In the genomic region with DNA sequence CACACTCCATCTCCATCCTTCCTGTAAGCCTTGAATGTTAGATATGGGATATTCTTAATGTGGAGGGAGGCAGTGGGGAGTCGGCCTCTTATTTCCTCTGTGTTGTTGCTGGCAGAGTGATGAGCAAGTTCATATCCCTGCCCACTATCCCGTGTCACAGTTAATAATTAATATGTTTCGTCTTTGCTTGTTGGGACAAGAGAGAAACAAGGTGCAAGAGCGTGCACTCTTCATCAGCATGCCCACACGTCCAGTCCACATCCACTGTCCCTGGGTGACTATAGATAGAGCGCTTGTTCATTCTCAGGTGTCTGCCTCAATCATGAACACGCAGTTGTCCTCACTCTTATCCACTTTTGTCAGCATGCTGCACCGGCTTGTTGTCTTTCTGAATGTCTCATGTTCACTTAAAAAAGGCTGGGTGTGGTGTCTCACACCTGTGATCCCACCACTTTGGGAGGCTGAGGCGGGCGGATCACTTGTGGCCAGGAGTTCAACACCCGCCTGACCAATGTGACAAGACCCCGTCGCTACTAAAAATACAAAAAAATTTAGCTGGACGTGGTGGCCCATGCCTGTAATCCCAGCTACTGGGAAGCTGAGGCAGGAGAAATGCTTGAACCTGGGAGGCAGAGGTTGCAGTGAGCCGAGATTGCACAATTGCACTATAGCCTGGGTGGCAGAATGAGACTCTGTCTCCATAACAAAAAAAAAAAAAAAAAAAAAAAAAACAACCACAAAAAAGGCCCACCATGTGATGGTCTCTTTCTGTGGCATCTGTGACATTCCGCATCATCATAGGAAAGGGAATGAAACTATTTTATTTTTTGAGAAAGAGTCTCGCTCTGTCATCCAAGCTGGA, we compare ENCODE assay signal across 1 cellular context.
TF ChIP-seq lines count a peak whose summit lies in the region.

No MANE protein-coding gene starts in this region.

TF ChIP-seq in HepG2, 621 proteins besides CTCF, POLR2A, EP300 and RAD21 (continued from another document and continues in another):
- TF ChIP-seq, protein P1, sequence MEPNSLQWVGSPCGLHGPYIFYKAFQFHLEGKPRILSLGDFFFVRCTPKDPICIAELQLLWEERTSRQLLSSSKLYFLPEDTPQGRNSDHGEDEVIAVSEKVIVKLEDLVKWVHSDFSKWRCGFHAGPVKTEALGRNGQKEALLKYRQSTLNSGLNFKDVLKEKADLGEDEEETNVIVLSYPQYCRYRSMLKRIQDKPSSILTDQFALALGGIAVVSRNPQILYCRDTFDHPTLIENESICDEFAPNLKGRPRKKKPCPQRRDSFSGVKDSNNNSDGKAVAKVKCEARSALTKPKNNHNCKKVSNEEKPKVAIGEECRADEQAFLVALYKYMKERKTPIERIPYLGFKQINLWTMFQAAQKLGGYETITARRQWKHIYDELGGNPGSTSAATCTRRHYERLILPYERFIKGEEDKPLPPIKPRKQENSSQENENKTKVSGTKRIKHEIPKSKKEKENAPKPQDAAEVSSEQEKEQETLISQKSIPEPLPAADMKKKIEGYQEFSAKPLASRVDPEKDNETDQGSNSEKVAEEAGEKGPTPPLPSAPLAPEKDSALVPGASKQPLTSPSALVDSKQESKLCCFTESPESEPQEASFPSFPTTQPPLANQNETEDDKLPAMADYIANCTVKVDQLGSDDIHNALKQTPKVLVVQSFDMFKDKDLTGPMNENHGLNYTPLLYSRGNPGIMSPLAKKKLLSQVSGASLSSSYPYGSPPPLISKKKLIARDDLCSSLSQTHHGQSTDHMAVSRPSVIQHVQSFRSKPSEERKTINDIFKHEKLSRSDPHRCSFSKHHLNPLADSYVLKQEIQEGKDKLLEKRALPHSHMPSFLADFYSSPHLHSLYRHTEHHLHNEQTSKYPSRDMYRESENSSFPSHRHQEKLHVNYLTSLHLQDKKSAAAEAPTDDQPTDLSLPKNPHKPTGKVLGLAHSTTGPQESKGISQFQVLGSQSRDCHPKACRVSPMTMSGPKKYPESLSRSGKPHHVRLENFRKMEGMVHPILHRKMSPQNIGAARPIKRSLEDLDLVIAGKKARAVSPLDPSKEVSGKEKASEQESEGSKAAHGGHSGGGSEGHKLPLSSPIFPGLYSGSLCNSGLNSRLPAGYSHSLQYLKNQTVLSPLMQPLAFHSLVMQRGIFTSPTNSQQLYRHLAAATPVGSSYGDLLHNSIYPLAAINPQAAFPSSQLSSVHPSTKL (CRISPR knock-in tag; IDR thresholded peaks at IDR 0.05) = peak; percentile 18; the same call in 1 of the 2 replicates
- TF ChIP-seq ETV5 (CRISPR knock-in tag; IDR thresholded peaks at IDR 0.05; ENCODE audit: borderline replicate concordance) (no peak), ZBTB42 (CRISPR knock-in tag; IDR thresholded peaks at IDR 0.05) (no peak), KDM5A (IDR thresholded peaks at IDR 0.05; ENCODE audit: borderline replicate concordance, low read length) (no peak), FOSL2 (CRISPR knock-in tag; IDR thresholded peaks at IDR 0.05) (peak; percentile 26; the same call in 1 of the 2 replicates), SAP130 (CRISPR knock-in tag; IDR thresholded peaks at IDR 0.05; ENCODE audit: low read depth) (peak; percentile 62; the same call in 1 of the 2 replicates), RBM39 (IDR thresholded peaks at IDR 0.05; ENCODE audit: low read depth, low read length, poor library complexity, severe bottlenecking) (no peak), ZNF33B (CRISPR knock-in tag; IDR thresholded peaks at IDR 0.05) (peak; percentile 62; the same call in 1 of the 2 replicates), ZSCAN12 (CRISPR knock-in tag; IDR thresholded peaks at IDR 0.05) (no peak), SIN3B (IDR thresholded peaks at IDR 0.05; ENCODE audit: low read length) (no peak), ZBTB3 (CRISPR knock-in tag; IDR thresholded peaks at IDR 0.05; ENCODE audit: borderline replicate concordance, low read depth) (no peak), FOXK2 (IDR thresholded peaks at IDR 0.05) (0 out of 2 replicates have a peak, but pooled peaks have one; percentile 37), POLR2AphosphoS5 (IDR thresholded peaks at IDR 0.05; ENCODE audit: low read depth, low read length) (peak; percentile 34; the same call in 1 of the 2 replicates)
- TF ChIP-seq, protein P2, sequence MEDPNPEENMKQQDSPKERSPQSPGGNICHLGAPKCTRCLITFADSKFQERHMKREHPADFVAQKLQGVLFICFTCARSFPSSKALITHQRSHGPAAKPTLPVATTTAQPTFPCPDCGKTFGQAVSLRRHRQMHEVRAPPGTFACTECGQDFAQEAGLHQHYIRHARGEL (CRISPR knock-in tag; IDR thresholded peaks at IDR 0.05) = no peak
- TF ChIP-seq, protein P3, sequence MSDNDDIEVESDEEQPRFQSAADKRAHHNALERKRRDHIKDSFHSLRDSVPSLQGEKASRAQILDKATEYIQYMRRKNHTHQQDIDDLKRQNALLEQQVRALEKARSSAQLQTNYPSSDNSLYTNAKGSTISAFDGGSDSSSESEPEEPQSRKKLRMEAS (IDR thresholded peaks at IDR 0.05) = peak; percentile 50; the same call in 1 of the 2 replicates
- TF ChIP-seq, protein P4, sequence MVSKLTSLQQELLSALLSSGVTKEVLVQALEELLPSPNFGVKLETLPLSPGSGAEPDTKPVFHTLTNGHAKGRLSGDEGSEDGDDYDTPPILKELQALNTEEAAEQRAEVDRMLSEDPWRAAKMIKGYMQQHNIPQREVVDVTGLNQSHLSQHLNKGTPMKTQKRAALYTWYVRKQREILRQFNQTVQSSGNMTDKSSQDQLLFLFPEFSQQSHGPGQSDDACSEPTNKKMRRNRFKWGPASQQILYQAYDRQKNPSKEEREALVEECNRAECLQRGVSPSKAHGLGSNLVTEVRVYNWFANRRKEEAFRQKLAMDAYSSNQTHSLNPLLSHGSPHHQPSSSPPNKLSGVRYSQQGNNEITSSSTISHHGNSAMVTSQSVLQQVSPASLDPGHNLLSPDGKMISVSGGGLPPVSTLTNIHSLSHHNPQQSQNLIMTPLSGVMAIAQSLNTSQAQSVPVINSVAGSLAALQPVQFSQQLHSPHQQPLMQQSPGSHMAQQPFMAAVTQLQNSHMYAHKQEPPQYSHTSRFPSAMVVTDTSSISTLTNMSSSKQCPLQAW (CRISPR knock-in tag; IDR thresholded peaks at IDR 0.05) = peak; percentile 96
- TF ChIP-seq, protein P5, sequence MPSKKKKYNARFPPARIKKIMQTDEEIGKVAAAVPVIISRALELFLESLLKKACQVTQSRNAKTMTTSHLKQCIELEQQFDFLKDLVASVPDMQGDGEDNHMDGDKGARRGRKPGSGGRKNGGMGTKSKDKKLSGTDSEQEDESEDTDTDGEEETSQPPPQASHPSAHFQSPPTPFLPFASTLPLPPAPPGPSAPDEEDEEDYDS (CRISPR knock-in tag; IDR thresholded peaks at IDR 0.05) = peak; percentile 58; the same call in 1 of the 2 replicates
- TF ChIP-seq, protein P6, sequence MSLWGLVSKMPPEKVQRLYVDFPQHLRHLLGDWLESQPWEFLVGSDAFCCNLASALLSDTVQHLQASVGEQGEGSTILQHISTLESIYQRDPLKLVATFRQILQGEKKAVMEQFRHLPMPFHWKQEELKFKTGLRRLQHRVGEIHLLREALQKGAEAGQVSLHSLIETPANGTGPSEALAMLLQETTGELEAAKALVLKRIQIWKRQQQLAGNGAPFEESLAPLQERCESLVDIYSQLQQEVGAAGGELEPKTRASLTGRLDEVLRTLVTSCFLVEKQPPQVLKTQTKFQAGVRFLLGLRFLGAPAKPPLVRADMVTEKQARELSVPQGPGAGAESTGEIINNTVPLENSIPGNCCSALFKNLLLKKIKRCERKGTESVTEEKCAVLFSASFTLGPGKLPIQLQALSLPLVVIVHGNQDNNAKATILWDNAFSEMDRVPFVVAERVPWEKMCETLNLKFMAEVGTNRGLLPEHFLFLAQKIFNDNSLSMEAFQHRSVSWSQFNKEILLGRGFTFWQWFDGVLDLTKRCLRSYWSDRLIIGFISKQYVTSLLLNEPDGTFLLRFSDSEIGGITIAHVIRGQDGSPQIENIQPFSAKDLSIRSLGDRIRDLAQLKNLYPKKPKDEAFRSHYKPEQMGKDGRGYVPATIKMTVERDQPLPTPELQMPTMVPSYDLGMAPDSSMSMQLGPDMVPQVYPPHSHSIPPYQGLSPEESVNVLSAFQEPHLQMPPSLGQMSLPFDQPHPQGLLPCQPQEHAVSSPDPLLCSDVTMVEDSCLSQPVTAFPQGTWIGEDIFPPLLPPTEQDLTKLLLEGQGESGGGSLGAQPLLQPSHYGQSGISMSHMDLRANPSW (CRISPR knock-in tag; IDR thresholded peaks at IDR 0.05; ENCODE audit: borderline replicate concordance) = no peak
- TF ChIP-seq, protein P7, sequence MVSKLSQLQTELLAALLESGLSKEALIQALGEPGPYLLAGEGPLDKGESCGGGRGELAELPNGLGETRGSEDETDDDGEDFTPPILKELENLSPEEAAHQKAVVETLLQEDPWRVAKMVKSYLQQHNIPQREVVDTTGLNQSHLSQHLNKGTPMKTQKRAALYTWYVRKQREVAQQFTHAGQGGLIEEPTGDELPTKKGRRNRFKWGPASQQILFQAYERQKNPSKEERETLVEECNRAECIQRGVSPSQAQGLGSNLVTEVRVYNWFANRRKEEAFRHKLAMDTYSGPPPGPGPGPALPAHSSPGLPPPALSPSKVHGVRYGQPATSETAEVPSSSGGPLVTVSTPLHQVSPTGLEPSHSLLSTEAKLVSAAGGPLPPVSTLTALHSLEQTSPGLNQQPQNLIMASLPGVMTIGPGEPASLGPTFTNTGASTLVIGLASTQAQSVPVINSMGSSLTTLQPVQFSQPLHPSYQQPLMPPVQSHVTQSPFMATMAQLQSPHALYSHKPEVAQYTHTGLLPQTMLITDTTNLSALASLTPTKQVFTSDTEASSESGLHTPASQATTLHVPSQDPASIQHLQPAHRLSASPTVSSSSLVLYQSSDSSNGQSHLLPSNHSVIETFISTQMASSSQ (IDR thresholded peaks at IDR 0.05; ENCODE audit: low read depth) = peak; percentile 88
- TF ChIP-seq, protein P7 (CRISPR knock-in tag; IDR thresholded peaks at IDR 0.05; ENCODE audit: borderline replicate concordance) = peak; percentile 88; the same call in 1 of the 2 replicates
- TF ChIP-seq, protein P8, sequence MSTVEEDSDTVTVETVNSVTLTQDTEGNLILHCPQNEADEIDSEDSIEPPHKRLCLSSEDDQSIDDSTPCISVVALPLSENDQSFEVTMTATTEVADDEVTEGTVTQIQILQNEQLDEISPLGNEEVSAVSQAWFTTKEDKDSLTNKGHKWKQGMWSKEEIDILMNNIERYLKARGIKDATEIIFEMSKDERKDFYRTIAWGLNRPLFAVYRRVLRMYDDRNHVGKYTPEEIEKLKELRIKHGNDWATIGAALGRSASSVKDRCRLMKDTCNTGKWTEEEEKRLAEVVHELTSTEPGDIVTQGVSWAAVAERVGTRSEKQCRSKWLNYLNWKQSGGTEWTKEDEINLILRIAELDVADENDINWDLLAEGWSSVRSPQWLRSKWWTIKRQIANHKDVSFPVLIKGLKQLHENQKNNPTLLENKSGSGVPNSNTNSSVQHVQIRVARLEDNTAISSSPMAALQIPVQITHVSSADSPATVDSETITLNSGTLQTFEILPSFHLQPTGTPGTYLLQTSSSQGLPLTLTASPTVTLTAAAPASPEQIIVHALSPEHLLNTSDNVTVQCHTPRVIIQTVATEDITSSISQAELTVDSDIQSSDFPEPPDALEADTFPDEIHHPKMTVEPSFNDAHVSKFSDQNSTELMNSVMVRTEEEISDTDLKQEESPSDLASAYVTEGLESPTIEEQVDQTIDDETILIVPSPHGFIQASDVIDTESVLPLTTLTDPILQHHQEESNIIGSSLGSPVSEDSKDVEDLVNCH (CRISPR knock-in tag; IDR thresholded peaks at IDR 0.05) = 0 out of 2 replicates have a peak, but pooled peaks have one; percentile 60
- TF ChIP-seq, protein P9, sequence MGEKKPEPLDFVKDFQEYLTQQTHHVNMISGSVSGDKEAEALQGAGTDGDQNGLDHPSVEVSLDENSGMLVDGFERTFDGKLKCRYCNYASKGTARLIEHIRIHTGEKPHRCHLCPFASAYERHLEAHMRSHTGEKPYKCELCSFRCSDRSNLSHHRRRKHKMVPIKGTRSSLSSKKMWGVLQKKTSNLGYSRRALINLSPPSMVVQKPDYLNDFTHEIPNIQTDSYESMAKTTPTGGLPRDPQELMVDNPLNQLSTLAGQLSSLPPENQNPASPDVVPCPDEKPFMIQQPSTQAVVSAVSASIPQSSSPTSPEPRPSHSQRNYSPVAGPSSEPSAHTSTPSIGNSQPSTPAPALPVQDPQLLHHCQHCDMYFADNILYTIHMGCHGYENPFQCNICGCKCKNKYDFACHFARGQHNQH (CRISPR knock-in tag; IDR thresholded peaks at IDR 0.05) = no peak
